In the genomic region with DNA sequence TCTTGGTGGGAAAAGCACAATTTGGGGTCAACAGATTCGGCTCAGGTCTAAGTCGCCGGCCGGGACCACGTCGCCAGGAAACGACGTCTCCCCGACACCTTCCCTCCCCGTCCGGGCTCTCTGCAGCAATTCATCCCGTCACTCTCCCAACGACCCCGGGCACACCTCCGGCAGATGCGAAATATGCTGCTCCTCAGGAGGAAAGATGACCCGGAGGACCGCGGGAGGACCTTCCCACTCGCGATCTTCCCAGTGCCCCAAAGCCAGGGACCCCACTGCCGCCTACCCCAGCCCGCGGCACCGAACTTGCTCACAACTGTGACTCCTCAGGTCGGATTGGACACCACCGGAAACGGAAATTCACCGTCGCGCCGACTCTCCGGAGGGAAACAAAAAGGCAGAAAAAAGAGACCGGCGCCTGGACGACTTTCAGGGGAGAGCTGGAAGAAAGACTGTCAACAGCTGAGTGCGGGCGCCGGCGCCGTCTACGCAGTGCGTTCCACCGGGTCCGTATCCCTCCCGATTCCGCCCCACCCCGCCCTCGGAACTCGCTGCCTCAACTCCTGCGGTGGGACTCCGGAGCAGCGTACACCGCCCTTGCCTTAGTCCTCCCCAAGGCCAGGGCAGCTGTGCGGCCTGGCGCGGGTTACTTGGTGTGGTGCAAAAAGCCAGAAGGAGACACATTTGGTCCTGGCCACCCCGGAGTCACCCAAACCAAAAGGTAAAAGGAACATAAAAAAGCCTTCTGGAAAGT, we compare ENCODE assay signal across 1 cellular context.
TF ChIP-seq lines count a peak whose summit lies in the region.

No MANE protein-coding gene starts in this region.

TF ChIP-seq in K562, 482 proteins besides CTCF, POLR2A, EP300 and RAD21 (continued from another document and continues in another):
- TF ChIP-seq, protein P1, sequence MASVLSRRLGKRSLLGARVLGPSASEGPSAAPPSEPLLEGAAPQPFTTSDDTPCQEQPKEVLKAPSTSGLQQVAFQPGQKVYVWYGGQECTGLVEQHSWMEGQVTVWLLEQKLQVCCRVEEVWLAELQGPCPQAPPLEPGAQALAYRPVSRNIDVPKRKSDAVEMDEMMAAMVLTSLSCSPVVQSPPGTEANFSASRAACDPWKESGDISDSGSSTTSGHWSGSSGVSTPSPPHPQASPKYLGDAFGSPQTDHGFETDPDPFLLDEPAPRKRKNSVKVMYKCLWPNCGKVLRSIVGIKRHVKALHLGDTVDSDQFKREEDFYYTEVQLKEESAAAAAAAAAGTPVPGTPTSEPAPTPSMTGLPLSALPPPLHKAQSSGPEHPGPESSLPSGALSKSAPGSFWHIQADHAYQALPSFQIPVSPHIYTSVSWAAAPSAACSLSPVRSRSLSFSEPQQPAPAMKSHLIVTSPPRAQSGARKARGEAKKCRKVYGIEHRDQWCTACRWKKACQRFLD (CRISPR knock-in tag; IDR thresholded peaks at IDR 0.05) = peak; percentile 94
- no peak for TF ChIP-seq STAT5A (IDR thresholded peaks at IDR 0.05; ENCODE audit: borderline replicate concordance, low read length)
- TF ChIP-seq, protein P2, sequence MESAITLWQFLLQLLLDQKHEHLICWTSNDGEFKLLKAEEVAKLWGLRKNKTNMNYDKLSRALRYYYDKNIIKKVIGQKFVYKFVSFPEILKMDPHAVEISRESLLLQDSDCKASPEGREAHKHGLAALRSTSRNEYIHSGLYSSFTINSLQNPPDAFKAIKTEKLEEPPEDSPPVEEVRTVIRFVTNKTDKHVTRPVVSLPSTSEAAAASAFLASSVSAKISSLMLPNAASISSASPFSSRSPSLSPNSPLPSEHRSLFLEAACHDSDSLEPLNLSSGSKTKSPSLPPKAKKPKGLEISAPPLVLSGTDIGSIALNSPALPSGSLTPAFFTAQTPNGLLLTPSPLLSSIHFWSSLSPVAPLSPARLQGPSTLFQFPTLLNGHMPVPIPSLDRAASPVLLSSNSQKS (CRISPR knock-in tag; IDR thresholded peaks at IDR 0.05) = no peak
- TF ChIP-seq RAD51 (IDR thresholded peaks at IDR 0.05; ENCODE audit: borderline replicate concordance, low read depth) = no peak
- TF ChIP-seq TCF7 (IDR thresholded peaks at IDR 0.05; ENCODE audit: borderline replicate concordance) = peak; percentile 89
- 0 out of 2 replicates have a peak, but pooled peaks have one; percentile 84 for TF ChIP-seq FOXK1 (CRISPR knock-in tag; IDR thresholded peaks at IDR 0.05; ENCODE audit: borderline replicate concordance)
- peak; percentile 4 for TF ChIP-seq ZFP36 (IDR thresholded peaks at IDR 0.05; ENCODE audit: low read depth, low read length, partially characterized antibody)
- TF ChIP-seq RHOXF2B (CRISPR knock-in tag; conservative IDR thresholded peaks at IDR 0.05) = no peak
- TF ChIP-seq GATAD2B (IDR thresholded peaks at IDR 0.05; ENCODE audit: borderline replicate concordance) = no peak; the same call in 1 of the 2 replicates
- no peak for TF ChIP-seq HEY1 (CRISPR knock-in tag; IDR thresholded peaks at IDR 0.05; ENCODE audit: borderline replicate concordance)
- no peak for TF ChIP-seq ZNF174 (CRISPR knock-in tag; IDR thresholded peaks at IDR 0.05)
- TF ChIP-seq, protein P3, sequence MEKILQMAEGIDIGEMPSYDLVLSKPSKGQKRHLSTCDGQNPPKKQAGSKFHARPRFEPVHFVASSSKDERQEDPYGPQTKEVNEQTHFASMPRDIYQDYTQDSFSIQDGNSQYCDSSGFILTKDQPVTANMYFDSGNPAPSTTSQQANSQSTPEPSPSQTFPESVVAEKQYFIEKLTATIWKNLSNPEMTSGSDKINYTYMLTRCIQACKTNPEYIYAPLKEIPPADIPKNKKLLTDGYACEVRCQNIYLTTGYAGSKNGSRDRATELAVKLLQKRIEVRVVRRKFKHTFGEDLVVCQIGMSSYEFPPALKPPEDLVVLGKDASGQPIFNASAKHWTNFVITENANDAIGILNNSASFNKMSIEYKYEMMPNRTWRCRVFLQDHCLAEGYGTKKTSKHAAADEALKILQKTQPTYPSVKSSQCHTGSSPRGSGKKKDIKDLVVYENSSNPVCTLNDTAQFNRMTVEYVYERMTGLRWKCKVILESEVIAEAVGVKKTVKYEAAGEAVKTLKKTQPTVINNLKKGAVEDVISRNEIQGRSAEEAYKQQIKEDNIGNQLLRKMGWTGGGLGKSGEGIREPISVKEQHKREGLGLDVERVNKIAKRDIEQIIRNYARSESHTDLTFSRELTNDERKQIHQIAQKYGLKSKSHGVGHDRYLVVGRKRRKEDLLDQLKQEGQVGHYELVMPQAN (IDR thresholded peaks at IDR 0.05; ENCODE audit: borderline replicate concordance) = peak; percentile 92
- peak; percentile 83 for TF ChIP-seq ATF1 (CRISPR knock-in tag; IDR thresholded peaks at IDR 0.05)
- peak; percentile 92 for TF ChIP-seq ATF1 (tag; IDR thresholded peaks at IDR 0.05)
- peak; percentile 100 for TF ChIP-seq GABPB1 (CRISPR knock-in tag; IDR thresholded peaks at IDR 0.05)
- TF ChIP-seq, protein P4, sequence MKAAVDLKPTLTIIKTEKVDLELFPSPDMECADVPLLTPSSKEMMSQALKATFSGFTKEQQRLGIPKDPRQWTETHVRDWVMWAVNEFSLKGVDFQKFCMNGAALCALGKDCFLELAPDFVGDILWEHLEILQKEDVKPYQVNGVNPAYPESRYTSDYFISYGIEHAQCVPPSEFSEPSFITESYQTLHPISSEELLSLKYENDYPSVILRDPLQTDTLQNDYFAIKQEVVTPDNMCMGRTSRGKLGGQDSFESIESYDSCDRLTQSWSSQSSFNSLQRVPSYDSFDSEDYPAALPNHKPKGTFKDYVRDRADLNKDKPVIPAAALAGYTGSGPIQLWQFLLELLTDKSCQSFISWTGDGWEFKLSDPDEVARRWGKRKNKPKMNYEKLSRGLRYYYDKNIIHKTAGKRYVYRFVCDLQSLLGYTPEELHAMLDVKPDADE (conservative IDR thresholded peaks at IDR 0.05; ENCODE audit: control insufficient read depth, low read depth, low read length) = 0 out of 2 replicates have a peak, but pooled peaks have one; percentile 64
- TF ChIP-seq SETDB1 (IDR thresholded peaks at IDR 0.05; ENCODE audit: low read length) = no peak
- TF ChIP-seq, protein P5, sequence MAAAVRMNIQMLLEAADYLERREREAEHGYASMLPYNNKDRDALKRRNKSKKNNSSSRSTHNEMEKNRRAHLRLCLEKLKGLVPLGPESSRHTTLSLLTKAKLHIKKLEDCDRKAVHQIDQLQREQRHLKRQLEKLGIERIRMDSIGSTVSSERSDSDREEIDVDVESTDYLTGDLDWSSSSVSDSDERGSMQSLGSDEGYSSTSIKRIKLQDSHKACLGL (CRISPR knock-in tag; IDR thresholded peaks at IDR 0.05; ENCODE audit: borderline replicate concordance, poor library complexity, severe bottlenecking) = no peak
- peak; percentile 86 for TF ChIP-seq LCOR (CRISPR knock-in tag; IDR thresholded peaks at IDR 0.05)
- no peak for TF ChIP-seq RUNX1 (IDR thresholded peaks at IDR 0.05; ENCODE audit: low read depth)
- peak; percentile 86; the same call in 1 of the 2 replicates for TF ChIP-seq POLR2AphosphoS2 (IDR thresholded peaks at IDR 0.05; ENCODE audit: low read length)
- no peak for TF ChIP-seq KLF10 (CRISPR knock-in tag; IDR thresholded peaks at IDR 0.05)
- TF ChIP-seq SIN3B (IDR thresholded peaks at IDR 0.05; ENCODE audit: low read depth) = peak; percentile 97
- TF ChIP-seq, protein P6, sequence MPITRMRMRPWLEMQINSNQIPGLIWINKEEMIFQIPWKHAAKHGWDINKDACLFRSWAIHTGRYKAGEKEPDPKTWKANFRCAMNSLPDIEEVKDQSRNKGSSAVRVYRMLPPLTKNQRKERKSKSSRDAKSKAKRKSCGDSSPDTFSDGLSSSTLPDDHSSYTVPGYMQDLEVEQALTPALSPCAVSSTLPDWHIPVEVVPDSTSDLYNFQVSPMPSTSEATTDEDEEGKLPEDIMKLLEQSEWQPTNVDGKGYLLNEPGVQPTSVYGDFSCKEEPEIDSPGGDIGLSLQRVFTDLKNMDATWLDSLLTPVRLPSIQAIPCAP (CRISPR knock-in tag; IDR thresholded peaks at IDR 0.05; ENCODE audit: borderline replicate concordance) = 0 out of 2 replicates have a peak, but pooled peaks have one; percentile 51
- TF ChIP-seq FIP1L1 (IDR thresholded peaks at IDR 0.05; ENCODE audit: low read depth, low read length, poor library complexity, severe bottlenecking) = peak; percentile 50
- TF ChIP-seq, protein P7, sequence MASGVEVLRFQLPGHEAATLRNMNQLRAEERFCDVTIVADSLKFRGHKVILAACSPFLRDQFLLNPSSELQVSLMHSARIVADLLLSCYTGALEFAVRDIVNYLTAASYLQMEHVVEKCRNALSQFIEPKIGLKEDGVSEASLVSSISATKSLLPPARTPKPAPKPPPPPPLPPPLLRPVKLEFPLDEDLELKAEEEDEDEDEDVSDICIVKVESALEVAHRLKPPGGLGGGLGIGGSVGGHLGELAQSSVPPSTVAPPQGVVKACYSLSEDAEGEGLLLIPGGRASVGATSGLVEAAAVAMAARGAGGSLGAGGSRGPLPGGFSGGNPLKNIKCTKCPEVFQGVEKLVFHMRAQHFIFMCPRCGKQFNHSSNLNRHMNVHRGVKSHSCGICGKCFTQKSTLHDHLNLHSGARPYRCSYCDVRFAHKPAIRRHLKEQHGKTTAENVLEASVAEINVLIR (CRISPR knock-in tag; IDR thresholded peaks at IDR 0.05) = peak; percentile 62
- TF ChIP-seq HDAC3 (IDR thresholded peaks at IDR 0.05; ENCODE audit: borderline replicate concordance, partially characterized antibody) = peak; percentile 75
- TF ChIP-seq ZNF124 (CRISPR knock-in tag; IDR thresholded peaks at IDR 0.05) = no peak
- TF ChIP-seq, protein P8, sequence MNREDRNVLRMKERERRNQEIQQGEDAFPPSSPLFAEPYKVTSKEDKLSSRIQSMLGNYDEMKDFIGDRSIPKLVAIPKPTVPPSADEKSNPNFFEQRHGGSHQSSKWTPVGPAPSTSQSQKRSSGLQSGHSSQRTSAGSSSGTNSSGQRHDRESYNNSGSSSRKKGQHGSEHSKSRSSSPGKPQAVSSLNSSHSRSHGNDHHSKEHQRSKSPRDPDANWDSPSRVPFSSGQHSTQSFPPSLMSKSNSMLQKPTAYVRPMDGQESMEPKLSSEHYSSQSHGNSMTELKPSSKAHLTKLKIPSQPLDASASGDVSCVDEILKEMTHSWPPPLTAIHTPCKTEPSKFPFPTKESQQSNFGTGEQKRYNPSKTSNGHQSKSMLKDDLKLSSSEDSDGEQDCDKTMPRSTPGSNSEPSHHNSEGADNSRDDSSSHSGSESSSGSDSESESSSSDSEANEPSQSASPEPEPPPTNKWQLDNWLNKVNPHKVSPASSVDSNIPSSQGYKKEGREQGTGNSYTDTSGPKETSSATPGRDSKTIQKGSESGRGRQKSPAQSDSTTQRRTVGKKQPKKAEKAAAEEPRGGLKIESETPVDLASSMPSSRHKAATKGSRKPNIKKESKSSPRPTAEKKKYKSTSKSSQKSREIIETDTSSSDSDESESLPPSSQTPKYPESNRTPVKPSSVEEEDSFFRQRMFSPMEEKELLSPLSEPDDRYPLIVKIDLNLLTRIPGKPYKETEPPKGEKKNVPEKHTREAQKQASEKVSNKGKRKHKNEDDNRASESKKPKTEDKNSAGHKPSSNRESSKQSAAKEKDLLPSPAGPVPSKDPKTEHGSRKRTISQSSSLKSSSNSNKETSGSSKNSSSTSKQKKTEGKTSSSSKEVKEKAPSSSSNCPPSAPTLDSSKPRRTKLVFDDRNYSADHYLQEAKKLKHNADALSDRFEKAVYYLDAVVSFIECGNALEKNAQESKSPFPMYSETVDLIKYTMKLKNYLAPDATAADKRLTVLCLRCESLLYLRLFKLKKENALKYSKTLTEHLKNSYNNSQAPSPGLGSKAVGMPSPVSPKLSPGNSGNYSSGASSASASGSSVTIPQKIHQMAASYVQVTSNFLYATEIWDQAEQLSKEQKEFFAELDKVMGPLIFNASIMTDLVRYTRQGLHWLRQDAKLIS (CRISPR knock-in tag; IDR thresholded peaks at IDR 0.05) = peak; percentile 70; the same call in 1 of the 2 replicates
- TF ChIP-seq, protein P9, sequence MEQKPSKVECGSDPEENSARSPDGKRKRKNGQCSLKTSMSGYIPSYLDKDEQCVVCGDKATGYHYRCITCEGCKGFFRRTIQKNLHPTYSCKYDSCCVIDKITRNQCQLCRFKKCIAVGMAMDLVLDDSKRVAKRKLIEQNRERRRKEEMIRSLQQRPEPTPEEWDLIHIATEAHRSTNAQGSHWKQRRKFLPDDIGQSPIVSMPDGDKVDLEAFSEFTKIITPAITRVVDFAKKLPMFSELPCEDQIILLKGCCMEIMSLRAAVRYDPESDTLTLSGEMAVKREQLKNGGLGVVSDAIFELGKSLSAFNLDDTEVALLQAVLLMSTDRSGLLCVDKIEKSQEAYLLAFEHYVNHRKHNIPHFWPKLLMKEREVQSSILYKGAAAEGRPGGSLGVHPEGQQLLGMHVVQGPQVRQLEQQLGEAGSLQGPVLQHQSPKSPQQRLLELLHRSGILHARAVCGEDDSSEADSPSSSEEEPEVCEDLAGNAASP (IDR thresholded peaks at IDR 0.05) = no peak
- TF ChIP-seq TRIM28 (IDR thresholded peaks at IDR 0.05) = 0 out of 2 replicates have a peak, but pooled peaks have one; percentile 16
- no peak for TF ChIP-seq RBM34 (IDR thresholded peaks at IDR 0.05; ENCODE audit: borderline replicate concordance, insufficient read depth, low read length)
- TF ChIP-seq, protein P10, sequence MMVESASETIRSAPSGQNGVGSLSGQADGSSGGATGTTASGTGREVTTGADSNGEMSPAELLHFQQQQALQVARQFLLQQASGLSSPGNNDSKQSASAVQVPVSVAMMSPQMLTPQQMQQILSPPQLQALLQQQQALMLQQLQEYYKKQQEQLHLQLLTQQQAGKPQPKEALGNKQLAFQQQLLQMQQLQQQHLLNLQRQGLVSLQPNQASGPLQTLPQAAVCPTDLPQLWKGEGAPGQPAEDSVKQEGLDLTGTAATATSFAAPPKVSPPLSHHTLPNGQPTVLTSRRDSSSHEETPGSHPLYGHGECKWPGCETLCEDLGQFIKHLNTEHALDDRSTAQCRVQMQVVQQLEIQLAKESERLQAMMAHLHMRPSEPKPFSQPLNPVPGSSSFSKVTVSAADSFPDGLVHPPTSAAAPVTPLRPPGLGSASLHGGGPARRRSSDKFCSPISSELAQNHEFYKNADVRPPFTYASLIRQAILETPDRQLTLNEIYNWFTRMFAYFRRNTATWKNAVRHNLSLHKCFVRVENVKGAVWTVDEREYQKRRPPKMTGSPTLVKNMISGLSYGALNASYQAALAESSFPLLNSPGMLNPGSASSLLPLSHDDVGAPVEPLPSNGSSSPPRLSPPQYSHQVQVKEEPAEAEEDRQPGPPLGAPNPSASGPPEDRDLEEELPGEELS (CRISPR knock-in tag; IDR thresholded peaks at IDR 0.05; ENCODE audit: borderline replicate concordance) = no peak
- peak; percentile 98 for TF ChIP-seq HNRNPLL (IDR thresholded peaks at IDR 0.05; ENCODE audit: low read depth, low read length, poor library complexity, severe bottlenecking)
- TF ChIP-seq NEUROD1 (IDR thresholded peaks at IDR 0.05; ENCODE audit: borderline replicate concordance, low read depth, low read length, partially characterized antibody) = peak; percentile 81
- TF ChIP-seq CAMTA2 (CRISPR knock-in tag; conservative IDR thresholded peaks at IDR 0.05) = no peak
- peak; percentile 97 for TF ChIP-seq POLR2B (IDR thresholded peaks at IDR 0.05; ENCODE audit: low read depth, partially characterized antibody)
- TF ChIP-seq SAP30 (IDR thresholded peaks at IDR 0.05; ENCODE audit: borderline replicate concordance, insufficient read depth, low read depth, low read length, poor library complexity, severe bottlenecking) = peak; percentile 81
- no peak; the same call in 1 of the 2 replicates for TF ChIP-seq ZNF41 (CRISPR knock-in tag; conservative IDR thresholded peaks at IDR 0.05)
